In genomic region chr15:77066961-77067690, GRCh38 we compare ENCODE assay signal across 11 cellular contexts. TPM values are rescaled to one million over a fixed set of nuclear protein-coding genes. Genes with fewer than 3 reads are reported as not detected.
DNase-seq lines count a peak whose midpoint lies in the region; ATAC-seq, FAIRE-seq and TF ChIP-seq lines count a peak whose summit lies in the region.
"Had no signal": no experiment of that assay in that cellular context is flagged by ENCODE, and none has a peak within 500 bp of the region (broad histone marks: within the 10 kb centered on the region; RNA-seq: fewer than 3 reads in every experiment).

No MANE protein-coding gene starts in this region.

- no peak for TF ChIP-seq EP300 in K562 (IDR thresholded peaks at IDR 0.05; ENCODE audit: low read length)

- TF ChIP-seq CTCF in CD14-positive monocyte (IDR thresholded peaks at IDR 0.05) = no peak
- no peak for TF ChIP-seq CTCF in LNCaP clone FGC (IDR thresholded peaks at IDR 0.05; ENCODE audit: control insufficient read depth, extremely low read depth, insufficient read depth)
- no peak for TF ChIP-seq CTCF in K562 (IDR thresholded peaks at IDR 0.05 in 2 of 3, conservative IDR thresholded peaks at IDR 0.05 in 1 of 3; ENCODE audit: insufficient read depth in 2 of 3, low read depth in 1 of 3, low read length in 3 of 3)
- no peak for TF ChIP-seq CTCF in D721Med (IDR thresholded peaks at IDR 0.05; ENCODE audit: insufficient read depth, missing control alignments)

- no peaks in the 10 kb centered on the region for H3K27me3 Mint-ChIP-seq in CD14-positive monocyte (ENCODE audit: low read depth in 3 of 3)
- H3K27me3 Mint-ChIP-seq in activated CD8-positive, alpha-beta memory T cell treated with anti-CD3 and anti-CD28 coated beads, Interleukin-2, amount 10 ng/mL, durations not matched to agents 7 days and 5 days = no peaks in the 10 kb centered on the region

- peaks cover 48% of the 10 kb centered on the region for H3K4me1 Mint-ChIP-seq in CD14-positive monocyte
- H3K4me1 Mint-ChIP-seq in activated CD8-positive, alpha-beta memory T cell treated with anti-CD3 and anti-CD28 coated beads, Interleukin-2, amount 10 ng/mL, durations not matched to agents 7 days and 5 days = peaks cover 33% of the 10 kb centered on the region

- TF ChIP-seq POLR2A in K562 (conservative IDR thresholded peaks at IDR 0.05) = no peak

- H3K27ac ChIP-seq in K562 (ENCODE audit: extremely low read depth, low read depth, low read length) = no peak overlapping the region
- H3K27ac ChIP-seq in mucosa of rectum (ENCODE audit: low read depth in 2 of 2, low read length in 2 of 2) = peak overlapping the region; percentile 89 to 96
- H3K27ac ChIP-seq: right atrium auricular region had no signal

- CTCF ChIA-PET in K562 (lab: Yijun Ruan, JAX; ENCODE audit: low intra/inter-chr PET ratio) = no interaction called here
- CTCF ChIA-PET in activated CD8-positive, alpha-beta memory T cell treated with anti-CD3 and anti-CD28 coated beads, Interleukin-2, amount 10 ng/mL, durations not matched to agents 7 days and 5 days (lab: Charles Lee) = interaction anchor here (1.5 kb wide), 1 partner anchor 43 kb away, joined by 6 read pairs; no protein-coding TSS in a partner anchor

- no peak overlapping the region for H3K9ac ChIP-seq in K562 (ENCODE audit: insufficient read depth in 1 of 2, low read depth in 2 of 2, low read length in 2 of 2)
- peak overlapping the region in 1 of 2 donors; percentile 39 for H3K9ac ChIP-seq in mucosa of rectum (ENCODE audit: low read depth in 1 of 2, low read length in 2 of 2)

- FAIRE-seq in K562 (lab: Jason Lieb, UNC) = no peak
- no peak for FAIRE-seq in D721Med (lab: Jason Lieb, UNC)

- peaks cover 10% of the 10 kb centered on the region; the same call in 1 of the 3 replicates for H3K36me3 ChIP-seq in K562 (ENCODE audit: control insufficient read depth, insufficient read depth, low read length)
- H3K36me3 ChIP-seq in mucosa of rectum (ENCODE audit: control insufficient read depth in 2 of 2, insufficient read depth in 2 of 2, low read length in 2 of 2) = no peaks in the 10 kb centered on the region
- H3K36me3 ChIP-seq: right atrium auricular region had no signal

- ATAC-seq in K562 (no peak), HG02885 (IDR thresholded peaks at IDR 0.05; ENCODE audit: poor library complexity, unreplicated experiment) (no peak), HG03159 (IDR thresholded peaks at IDR 0.05; ENCODE audit: unreplicated experiment) (no peak)
- ATAC-seq in activated CD8-positive, alpha-beta memory T cell treated with anti-CD3 and anti-CD28 coated beads, Interleukin-2, amount 10 ng/mL, durations not matched to agents 7 days and 5 days = no peak

- in situ Hi-C loops in K562 (cut with MboI) = no loop called here

- H3K4me2 ChIP-seq in K562 (ENCODE audit: insufficient read depth, low read length) = no peak overlapping the region

- H3K9me3 ChIP-seq in K562 (replicated peaks; ENCODE audit: control insufficient read depth, insufficient read depth, low read depth, low read length) = no peaks in the 10 kb centered on the region
- H3K9me3 ChIP-seq in mucosa of rectum (ENCODE audit: control insufficient read depth in 2 of 2, low read length in 2 of 2) = no peaks in the 10 kb centered on the region
- H3K9me3 ChIP-seq: right atrium auricular region had no signal

- no peak overlapping the region for H3K4me3 ChIP-seq in LNCaP clone FGC (ENCODE audit: low read depth, low read length)
- H3K4me3 ChIP-seq in K562 = no peak overlapping the region
- H3K4me3 ChIP-seq in mucosa of rectum (ENCODE audit: low read length in 2 of 2) = peak overlapping the region; percentile 53 to 62
- H3K4me3 ChIP-seq: right atrium auricular region had no signal

- H3K27ac Mint-ChIP-seq in CD14-positive monocyte = peak overlapping the region; percentile 16 to 94 (median 85)
- H3K27ac Mint-ChIP-seq in activated CD8-positive, alpha-beta memory T cell treated with anti-CD3 and anti-CD28 coated beads, Interleukin-2, amount 10 ng/mL, durations not matched to agents 7 days and 5 days = no peak overlapping the region

- POLR2A ChIA-PET in K562 (lab: Yijun Ruan, JAX) = interaction anchor here (1.5 to 2.2 kb wide), 3 partner anchors 9 to 22 kb away, joined by 3 to 8 read pairs (median 3); no protein-coding TSS in a partner anchor

- DNase-seq in CD14-positive monocyte (ENCODE audit: low spot score) (no peak), LNCaP clone FGC (ENCODE audit: low read depth) (peak; percentile 94), K562 (ENCODE audit: extremely low read depth in 1 of 4, low spot score in 3 of 4) (peak in 1 of 4 experiments; percentile 40), D721Med (ENCODE audit: insufficient read length, low spot score) (no peak)
- no peak for DNase-seq in activated CD8-positive, alpha-beta memory T cell treated with anti-CD3 and anti-CD28 coated beads, Interleukin-2, amount 10 ng/mL, durations not matched to agents 7 days and 5 days
- DNase-seq: hippocampal formation, NCI-H446 treated with DMSO at 0.1 percent for 48 hours had no signal

- H3K9me3 Mint-ChIP-seq in CD14-positive monocyte = peaks cover 0 to 3% (median 0%) of the 10 kb centered on the region in 7 donors
- H3K9me3 Mint-ChIP-seq in activated CD8-positive, alpha-beta memory T cell treated with anti-CD3 and anti-CD28 coated beads, Interleukin-2, amount 10 ng/mL, durations not matched to agents 7 days and 5 days (ENCODE audit: low read depth) = no peaks in the 10 kb centered on the region

- no TSS peak for BruUV-seq in K562 (replicated peaks; lab: Mats Ljungman, UMichigan)

- H3K36me3 Mint-ChIP-seq in CD14-positive monocyte = no peaks in the 10 kb centered on the region
- peaks cover 5% of the 10 kb centered on the region for H3K36me3 Mint-ChIP-seq in activated CD8-positive, alpha-beta memory T cell treated with anti-CD3 and anti-CD28 coated beads, Interleukin-2, amount 10 ng/mL, durations not matched to agents 7 days and 5 days

- peaks cover 56% of the 10 kb centered on the region for H3K79me2 ChIP-seq in K562 (ENCODE audit: control insufficient read depth, insufficient read depth, low read length)

- no peaks in the 10 kb centered on the region for H3K27me3 ChIP-seq in K562 (ENCODE audit: control insufficient read depth in 2 of 2, insufficient read depth in 2 of 2, low read length in 2 of 2)
- H3K27me3 ChIP-seq in mucosa of rectum (ENCODE audit: control insufficient read depth in 2 of 2, insufficient read depth in 2 of 2, low read length in 2 of 2) = no peaks in the 10 kb centered on the region
- H3K27me3 ChIP-seq: right atrium auricular region had no signal

- peaks cover 4% of the 10 kb centered on the region for H3K9me1 ChIP-seq in K562 (ENCODE audit: control insufficient read depth, insufficient read depth, low read length)

- TF ChIP-seq RAD21 in K562 (CRISPR knock-in tag; conservative IDR thresholded peaks at IDR 0.05 in 1 of 2, IDR thresholded peaks at IDR 0.05 in 1 of 2) = no peak

- 52% methylated on average over 4 of the region's 4 CpGs for WGBS in K562 (ENCODE audit: insufficient coverage, low coverage, missing lambda C conversion rate)

- H3K4me1 ChIP-seq in K562 (replicated peaks in 1 of 2; ENCODE audit: control insufficient read depth in 2 of 2, insufficient read depth in 2 of 2, low read length in 2 of 2) (peaks cover 16 to 47% of the 10 kb centered on the region in 2 experiments), mucosa of rectum (ENCODE audit: control insufficient read depth in 2 of 2, insufficient read depth in 2 of 2, low read length in 2 of 2) (peaks cover 31 to 57% of the 10 kb centered on the region in 2 donors)

- intact Hi-C loops in CD14-positive monocyte (cut with micrococcal nuclease) = loop anchor here (10.0 kb wide), 2 partner anchors 72 to 82 kb away; partner anchors contain the start of gene PSTPIP1 (in 1 of the 2)
- intact Hi-C loops in K562 (cut with micrococcal nuclease) = no loop called here

- H3K4me3 Mint-ChIP-seq in CD14-positive monocyte = no peak overlapping the region
- no peak overlapping the region for H3K4me3 Mint-ChIP-seq in activated CD8-positive, alpha-beta memory T cell treated with anti-CD3 and anti-CD28 coated beads, Interleukin-2, amount 10 ng/mL, durations not matched to agents 7 days and 5 days

- 0 out of 2 replicates have a peak, but pooled peaks cover 9% of the 10 kb centered on the region for H4K20me1 ChIP-seq in K562 (replicated peaks; ENCODE audit: control insufficient read depth, insufficient read depth, low read length)

- no peak overlapping the region for H2AFZ ChIP-seq in K562 (ENCODE audit: low read depth, low read length)

TF ChIP-seq in K562, 482 proteins besides CTCF, POLR2A, EP300 and RAD21 (continues in another document):
- TF ChIP-seq ZNF124 (CRISPR knock-in tag; IDR thresholded peaks at IDR 0.05) (no peak), RCOR1 (IDR thresholded peaks at IDR 0.05; ENCODE audit: borderline replicate concordance in 1 of 2, low read depth in 2 of 2, low read length in 2 of 2) (peak in 1 of 2 experiments; percentile 69; a peak in 2 of 4 replicates), SMC3 (conservative IDR thresholded peaks at IDR 0.05; ENCODE audit: insufficient read depth, low read depth, low read length) (no peak), ILK (tag; IDR thresholded peaks at IDR 0.05; ENCODE audit: borderline replicate concordance, low read depth) (no peak)

RNA-seq across cellular contexts. Expression of gene TSPAN3, which starts 3.8 kb away (rescaled TPM):
- polyA plus RNA-seq in CD14-positive monocyte (10 to 100 TPM; 53.2 to 68.0 TPM), K562 (2011; rRNA removed) (116 and 144 TPM in 2 replicates), K562 (2014; fragmentation: Illumina TruSeq; extraction: Trizol) (60.7 and 72.8 TPM in 2 replicates), K562 (2014; fragmentation: Nextera tagmentation; extraction: Ambion mirVana) (10 to 100 TPM; 14.3 to 21.2 TPM), K562 (2014; rRNA removed) (66.8 and 82.4 TPM in 2 replicates)
- total RNA-seq in K562 (2011; cell fraction: chromatin; rRNA removed; ENCODE audit: low replicate concordance) = 90.2 and 103 TPM in 2 replicates
- total RNA-seq in K562 (2011; cell fraction: nucleolus; rRNA removed) = 110 and 114 TPM in 2 replicates
- total RNA-seq in K562 (2011; cell fraction: nucleoplasm; rRNA removed) = 163 and 180 TPM in 2 replicates
- total RNA-seq in K562 (2014; rRNA removed) (48.5 and 51.8 TPM in 2 replicates), K562 (2014; rRNA removed; fragmentation: Illumina TruSeq; extraction: Trizol) (71.1 and 79.7 TPM in 2 replicates), K562 (2015; rRNA removed; fragmentation: Illumina TruSeq; extraction: Trizol) (69.0 and 71.4 TPM in 2 replicates), K562 (2021) (57.8 and 67.0 TPM in 2 replicates)
- polyA plus RNA-seq in K562 (2011; cell fraction: cytosol; rRNA removed) = 118 and 156 TPM in 2 replicates
- 51.9 and 77.1 TPM in 2 replicates for polyA plus RNA-seq in K562 (2011; cell fraction: nucleus; rRNA removed)
- 61.0 and 74.1 TPM in 2 replicates for polyA plus RNA-seq in K562 (2012)
- 132 and 154 TPM in 2 replicates for polyA minus RNA-seq in K562 (2011; rRNA and poly(A)+ RNA removed)
- 51.4 and 59.6 TPM in 2 replicates for polyA minus RNA-seq in K562 (2011; cell fraction: cytosol; rRNA and poly(A)+ RNA removed)
- polyA minus RNA-seq in K562 (2011; cell fraction: nucleus; rRNA and poly(A)+ RNA removed) = 12.3 and 25.8 TPM in 2 replicates
- total RNA-seq in activated CD8-positive, alpha-beta memory T cell treated with anti-CD3 and anti-CD28 coated beads, Interleukin-2, amount 10 ng/mL, durations not matched to agents 7 days and 5 days = 10 to 100 TPM; 20.9 to 29.4 TPM

Comparison
In these comparisons a context has a peak if more than half of its experiments do, and no peak if none do; other contexts are left out.
1. H3K4me3 ChIP-seq: peak in mucosa of rectum (2 of 2); none in LNCaP clone FGC (single experiment) and K562 (single experiment).